In the genomic region with DNA sequence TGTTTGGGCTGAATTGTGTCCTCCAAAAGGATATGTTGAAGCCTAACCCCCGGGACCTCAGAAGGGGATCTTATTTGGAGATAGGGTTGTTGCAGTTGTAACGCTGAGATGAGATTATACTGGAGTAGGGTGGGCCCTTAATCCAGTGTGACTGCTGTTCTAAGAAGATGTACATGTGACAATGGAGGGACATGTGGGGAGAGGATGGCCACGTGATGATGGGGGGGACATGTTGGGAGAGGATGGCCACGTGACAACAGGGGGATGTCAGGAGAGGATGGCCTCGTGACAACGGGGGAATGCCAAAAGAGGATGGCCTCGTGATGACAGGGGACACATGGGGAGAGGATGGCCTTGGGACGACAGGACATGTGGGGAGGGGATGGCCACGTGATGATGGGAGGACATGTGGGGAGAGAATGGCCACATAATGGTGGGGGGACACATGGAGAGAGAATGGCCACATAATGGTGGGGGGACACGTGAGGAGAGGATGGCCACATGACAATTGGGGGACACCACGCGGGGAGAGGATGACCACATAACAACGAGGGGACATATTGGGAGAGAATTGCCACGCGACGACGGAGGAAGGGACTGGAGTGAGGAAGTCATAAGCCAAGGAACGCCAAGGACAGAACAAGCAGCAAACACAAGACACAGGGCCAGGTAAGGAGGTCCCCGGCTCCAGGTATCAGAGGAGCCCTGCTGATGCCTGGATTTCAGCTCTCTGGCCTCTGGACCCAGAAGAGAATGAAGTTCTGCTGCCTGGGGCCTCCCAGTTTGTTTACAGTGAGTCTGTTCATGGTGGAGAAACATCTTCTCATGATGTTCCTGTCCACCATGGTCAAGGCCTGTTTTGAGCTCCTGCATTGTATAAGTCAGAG, we compare ENCODE assay signal across 13 cellular contexts. TPM values are rescaled to one million over a fixed set of nuclear protein-coding genes. Genes with fewer than 3 reads are reported as not detected.
DNase-seq lines count a peak whose midpoint lies in the region; ATAC-seq and TF ChIP-seq lines count a peak whose summit lies in the region.
"Had no signal": no experiment of that assay in that cellular context is flagged by ENCODE, and none has a peak within 500 bp of the region (broad histone marks: within the 10 kb centered on the region; RNA-seq: fewer than 3 reads in every experiment).

No MANE protein-coding gene starts in this region.

- peak overlapping the region in 8 of 10 donors; percentile 16 to 85 (median 62) for H3K4me3 Mint-ChIP-seq in naive thymus-derived CD4-positive, alpha-beta T cell
- H3K4me3 Mint-ChIP-seq in type B pancreatic cell, result no peak overlapping the region

- CTCF ChIA-PET in naive thymus-derived CD4-positive, alpha-beta T cell (lab: Charles Lee), result interaction anchor here (4.1 kb wide), 1 partner anchor 15 kb away, joined by 20 read pairs; no protein-coding TSS in a partner anchor

- H3K4me1 Mint-ChIP-seq in naive thymus-derived CD4-positive, alpha-beta T cell, result peaks cover 69 to 92% (median 87%) of the 10 kb centered on the region in 7 donors
- H3K4me1 Mint-ChIP-seq in type B pancreatic cell (ENCODE audit: unreplicated experiment), result peaks cover 29% of the 10 kb centered on the region

- H3K27ac Mint-ChIP-seq in naive thymus-derived CD4-positive, alpha-beta T cell, result peak overlapping the region; percentile 7 to 91 (median 84)
- peak overlapping the region; percentile 8 for H3K27ac Mint-ChIP-seq in type B pancreatic cell

- peaks cover 0 to 32% (median 9%) of the 10 kb centered on the region in 5 donors for H3K36me3 Mint-ChIP-seq in naive thymus-derived CD4-positive, alpha-beta T cell
- peaks cover 17% of the 10 kb centered on the region for H3K36me3 Mint-ChIP-seq in type B pancreatic cell

- ATAC-seq in heart right ventricle (no peak), heart left ventricle (no peak), body of pancreas (no peak), HG03520 (IDR thresholded peaks at IDR 0.05; ENCODE audit: unreplicated experiment) (no peak), HG02798 (IDR thresholded peaks at IDR 0.05; ENCODE audit: poor library complexity, unreplicated experiment) (no peak), HG02852 (IDR thresholded peaks at IDR 0.05; ENCODE audit: unreplicated experiment) (no peak)
- ATAC-seq in naive thymus-derived CD4-positive, alpha-beta T cell, result no peak

- no peaks in the 10 kb centered on the region for H3K27me3 ChIP-seq in heart right ventricle
- no peaks in the 10 kb centered on the region for H3K27me3 ChIP-seq in heart left ventricle
- no peaks in the 10 kb centered on the region for H3K27me3 ChIP-seq in body of pancreas
- no peaks in the 10 kb centered on the region for H3K27me3 ChIP-seq in naive thymus-derived CD4-positive, alpha-beta T cell (ENCODE audit: control insufficient read depth in 2 of 2, insufficient read depth in 2 of 2, low read length in 2 of 2)
- H3K27me3 ChIP-seq: esophagus squamous epithelium, MG63 had no signal

- no peak for DNase-seq in heart right ventricle
- DNase-seq in heart left ventricle, result no peak
- peak in 1 of 4 donors; percentile 4 for DNase-seq in body of pancreas
- no peak for DNase-seq in naive thymus-derived CD4-positive, alpha-beta T cell
- no peak for DNase-seq in type B pancreatic cell (ENCODE audit: extremely low spot score, unreplicated experiment)
- DNase-seq: activated gamma-delta T cell treated with Interleukin-2 at 50 U/mL for 16 hours; esophagus squamous epithelium; MG63; stimulated activated CD4-positive, alpha-beta T cell treated with anti-CD3 and anti-CD28 coated beads, Interleukin-2, amount 100 ng/mL, for 24 hours had no signal

- no peak overlapping the region for H3K4me3 ChIP-seq in heart right ventricle
- no peak overlapping the region for H3K4me3 ChIP-seq in heart left ventricle
- H3K4me3 ChIP-seq in body of pancreas, result no peak overlapping the region
- no peak overlapping the region for H3K4me3 ChIP-seq in naive thymus-derived CD4-positive, alpha-beta T cell (ENCODE audit: low read length)
- H3K4me3 ChIP-seq: esophagus squamous epithelium, HAP-1, MG63 had no signal

- peaks cover 0 to 6% (median 0%) of the 10 kb centered on the region in 11 donors for H3K9me3 ChIP-seq in heart right ventricle
- H3K9me3 ChIP-seq in heart left ventricle, result peaks cover 0 to 3% (median 0%) of the 10 kb centered on the region in 12 donors
- H3K9me3 ChIP-seq in body of pancreas, result no peaks in the 10 kb centered on the region
- no peaks in the 10 kb centered on the region for H3K9me3 ChIP-seq in naive thymus-derived CD4-positive, alpha-beta T cell (ENCODE audit: control insufficient read depth in 2 of 3, low read length in 3 of 3)
- H3K9me3 ChIP-seq: esophagus squamous epithelium, HAP-1, MG63 had no signal

- H3K27ac ChIP-seq in heart right ventricle, result peak overlapping the region in 6 of 10 donors; percentile 46 to 83 (median 73)
- H3K27ac ChIP-seq in heart left ventricle, result peak overlapping the region in 5 of 12 donors; percentile 37 to 75 (median 41)
- H3K27ac ChIP-seq in body of pancreas, result peak overlapping the region; percentile 23 to 78 (median 74)
- H3K27ac ChIP-seq in naive thymus-derived CD4-positive, alpha-beta T cell (ENCODE audit: low read depth, low read length), result no peak overlapping the region

- WGBS in heart right ventricle, 2 donors, result 96 to 97% methylated on average over 19 of the region's 19 CpGs
- WGBS in heart left ventricle, 4 donors, result 95 to 96% (median 96%) methylated on average over 19 of the region's 19 CpGs
- WGBS in body of pancreas, 2 donors, result 93 to 96% methylated on average over 19 of the region's 19 CpGs

- no peaks in the 10 kb centered on the region for H3K36me3 ChIP-seq in heart right ventricle
- H3K36me3 ChIP-seq in heart left ventricle, result no peaks in the 10 kb centered on the region
- H3K36me3 ChIP-seq in body of pancreas (replicated peaks in 1 of 2; ENCODE audit: insufficient read depth in 1 of 2, low read depth in 2 of 2), result no peaks in the 10 kb centered on the region
- no peaks in the 10 kb centered on the region for H3K36me3 ChIP-seq in naive thymus-derived CD4-positive, alpha-beta T cell (ENCODE audit: control insufficient read depth in 2 of 3, insufficient read depth in 3 of 3, low read length in 3 of 3)
- H3K36me3 ChIP-seq: esophagus squamous epithelium, HAP-1 had no signal

- POLR2A ChIA-PET in naive thymus-derived CD4-positive, alpha-beta T cell (lab: Charles Lee), result interaction anchor here (0.6 to 0.7 kb wide), 4 partner anchors 10 to 190 kb away, joined by 3 to 4 read pairs (median 3); no protein-coding TSS in a partner anchor

- TF ChIP-seq CTCF in heart right ventricle (IDR thresholded peaks at IDR 0.05), result no peak
- TF ChIP-seq CTCF in heart left ventricle (IDR thresholded peaks at IDR 0.05), result no peak
- no peak for TF ChIP-seq CTCF in body of pancreas (IDR thresholded peaks at IDR 0.05)
- no peak for TF ChIP-seq CTCF in type B pancreatic cell (conservative IDR thresholded peaks at IDR 0.05)

- H3K27me3 Mint-ChIP-seq in naive thymus-derived CD4-positive, alpha-beta T cell, result no peaks in the 10 kb centered on the region
- H3K27me3 Mint-ChIP-seq in type B pancreatic cell, result no peaks in the 10 kb centered on the region

- TF ChIP-seq POLR2A in heart left ventricle (IDR thresholded peaks at IDR 0.05), result no peak
- no peak for TF ChIP-seq POLR2A in body of pancreas (IDR thresholded peaks at IDR 0.05)

- H3K4me1 ChIP-seq in heart right ventricle (peaks cover 15 to 60% (median 44%) of the 10 kb centered on the region in 9 donors), heart left ventricle (peaks cover 8 to 46% (median 30%) of the 10 kb centered on the region in 12 donors), body of pancreas (peaks cover 50% of the 10 kb centered on the region)
- peaks cover 18 to 61% of the 10 kb centered on the region in 2 donors for H3K4me1 ChIP-seq in naive thymus-derived CD4-positive, alpha-beta T cell (ENCODE audit: control insufficient read depth in 2 of 2, insufficient read depth in 2 of 2, low read length in 2 of 2)
- H3K4me1 ChIP-seq: HAP-1 had no signal

- peaks cover 0 to 2% (median 0%) of the 10 kb centered on the region in 11 donors for H3K9me3 Mint-ChIP-seq in naive thymus-derived CD4-positive, alpha-beta T cell
- no peaks in the 10 kb centered on the region for H3K9me3 Mint-ChIP-seq in type B pancreatic cell

- intact Hi-C loops in heart right ventricle (cut with DNase I) (no loop called here), heart left ventricle (cut with DNase I) (no loop called here), body of pancreas (cut with DNase I) (no loop called here)
- intact Hi-C loops in naive thymus-derived CD4-positive, alpha-beta T cell (cut with micrococcal nuclease), result no loop called here

RNA-seq across cellular contexts. Expression of a gene that starts 29.2 kb away (rescaled TPM):
- total RNA-seq in heart right ventricle (10 to 100 TPM; 14.0 to 27.8 (median 19.6) TPM), heart left ventricle (10 to 100 TPM in 8 of 9 donors, 1 to 10 TPM in 1; 7.5 to 27.0 (median 18.2) TPM), body of pancreas (10 to 100 TPM; 12.2 to 14.8 TPM), type B pancreatic cell (ENCODE audit: low replicate concordance) (17.0 and 31.2 TPM in 2 replicates)
- polyA plus RNA-seq in heart right ventricle (10 to 100 TPM; 14.5 to 17.6 TPM), heart left ventricle (10 to 100 TPM; 15.0 to 25.8 TPM)
- 10 to 100 TPM; 22.4 to 36.6 (median 22.5) TPM for total RNA-seq in naive thymus-derived CD4-positive, alpha-beta T cell
- polyA plus RNA-seq in naive thymus-derived CD4-positive, alpha-beta T cell, result 10 to 100 TPM; 12.0 to 18.0 TPM
